ENCODE assay signal across 24 cellular contexts in genomic region chr3:189360291-189360690, GRCh38.
A peak's percentile ranks its signal among the peaks of the same experiment; 100 is the strongest.
DNase-seq lines count a peak whose midpoint lies in the region; ATAC-seq, FAIRE-seq and TF ChIP-seq lines count a peak whose summit lies in the region.
"Had no signal": no experiment of that assay in that cellular context is flagged by ENCODE, and none has a peak within 500 bp of the region (broad histone marks: within the 10 kb centered on the region; RNA-seq: fewer than 3 reads in every experiment).

No MANE protein-coding gene starts in this region.

- CTCF ChIA-PET in RWPE1 (lab: Yijun Ruan, JAX) (interaction anchor here (0.5 kb wide), 1 partner anchor 158 kb away, joined by 3 read pairs; no protein-coding TSS in a partner anchor), H1 (lab: Charles Lee; ENCODE audit: partially characterized antibody) (no interaction called here), SK-N-SH (lab: Yijun Ruan, JAX) (no interaction called here)

- H3K4me3 ChIP-seq in H1 (ENCODE audit: extremely low read depth in 1 of 4, insufficient read depth in 2 of 4, low read depth in 3 of 4, low read length in 4 of 4) (no peak overlapping the region), thoracic aorta (no peak overlapping the region), SK-N-SH (ENCODE audit: low read depth in 2 of 2, low read length in 1 of 2) (no peak overlapping the region)
- H3K4me3 ChIP-seq: GM12878 had no signal

- H3K79me1 ChIP-seq in H1 (ENCODE audit: low read depth, low read length): no peaks in the 10 kb centered on the region

- TF ChIP-seq CTCF in RWPE1 (conservative IDR thresholded peaks at IDR 0.05; ENCODE audit: low read depth) (no peak), H1 (IDR thresholded peaks at IDR 0.05; ENCODE audit: control extremely low read depth in 1 of 3, insufficient read depth in 1 of 3, low read depth in 1 of 3, low read length in 3 of 3) (no peak), nephron (IDR thresholded peaks at IDR 0.05; ENCODE audit: unreplicated experiment in 3 of 3) (no peak), thoracic aorta (IDR thresholded peaks at IDR 0.05) (no peak), SK-N-SH (IDR thresholded peaks at IDR 0.05) (no peak)

- H3K79me2 ChIP-seq in H1 (ENCODE audit: control insufficient read depth in 1 of 2, insufficient read depth in 2 of 2, low read length in 2 of 2): no peaks in the 10 kb centered on the region
- no peaks in the 10 kb centered on the region for H3K79me2 ChIP-seq in SK-N-SH (ENCODE audit: insufficient read depth)

- H3K36me3 Mint-ChIP-seq in nephron (ENCODE audit: low read depth): no peaks in the 10 kb centered on the region
- H3K36me3 Mint-ChIP-seq: CD8-positive, alpha-beta T cell had no signal

- H4K5ac ChIP-seq in H1 (ENCODE audit: insufficient read length, low read depth, low read length): no peak overlapping the region

- no peak overlapping the region for H4K8ac ChIP-seq in H1 (ENCODE audit: extremely low read depth, insufficient read depth, low read length)

- POLR2A ChIA-PET in RWPE1 (lab: Yijun Ruan, JAX; ENCODE audit: low non-redundant PET): no interaction called here
- POLR2A ChIA-PET in H1 (lab: Charles Lee; ENCODE audit: partially characterized antibody): interaction anchor here (1.4 kb wide), 1 partner anchor 10 kb away, joined by 3 read pairs; no protein-coding TSS in a partner anchor
- POLR2A ChIA-PET in SK-N-SH (lab: Yijun Ruan, JAX): no interaction called here

- H3K4me3 Mint-ChIP-seq in nephron: no peak overlapping the region
- H3K4me3 Mint-ChIP-seq: CD8-positive, alpha-beta T cell had no signal

- DNase-seq in RWPE1 (ENCODE audit: low spot score): no peak
- DNase-seq in H1 (ENCODE audit: low read depth in 1 of 2, low spot score in 2 of 2): no peak
- DNase-seq in thoracic aorta (ENCODE audit: low spot score): no peak
- DNase-seq in activated effector memory CD4-positive, alpha-beta T cell treated with Interleukin-2 at 50 U/mL for 16 hours: no peak
- DNase-seq in SK-N-SH: no peak
- DNase-seq: C1 segment of cervical spinal cord; Caco-2; CD8-positive, alpha-beta T cell; Karpas-422; MV-4-11; NCI-H1105; NCI-H146; NCI-H1930; NCI-H446; NCI-H524 treated with DMSO at 0.1 percent for 48 hours; NCI-H774 had no signal

- peaks cover 51% of the 10 kb centered on the region for H3K4me1 Mint-ChIP-seq in nephron

- H3K27me3 ChIP-seq in H1 (replicated peaks in 1 of 4; ENCODE audit: control insufficient read depth in 3 of 4, extremely low read depth in 1 of 4, insufficient read depth in 3 of 4, low read length in 3 of 4) (no peaks in the 10 kb centered on the region), thoracic aorta (replicated peaks; ENCODE audit: insufficient read depth) (no peaks in the 10 kb centered on the region), SK-N-SH (ENCODE audit: insufficient read depth) (no peaks in the 10 kb centered on the region; the same call in 1 of the 2 replicates)

- ATAC-seq in thoracic aorta (ENCODE audit: insufficient number of reproducible peaks, low FRiP score, low read depth): peak; percentile 50
- no peak for ATAC-seq in HG03039 (IDR thresholded peaks at IDR 0.05; ENCODE audit: unreplicated experiment)
- ATAC-seq: CD8-positive, alpha-beta T cell; GM12878; HCT116; HepG2 had no signal

- FAIRE-seq in H1 (lab: Jason Lieb, UNC): no peak
- FAIRE-seq: A204.1, G401.6, GM12878, HepG2, RCC 7860 had no signal

- no peaks in the 10 kb centered on the region; the same call in 1 of the 2 replicates for H3K23me2 ChIP-seq in H1 (ENCODE audit: low read depth, low read length)

- H4K91ac ChIP-seq in H1 (replicated peaks; ENCODE audit: insufficient read length, low read length): no peak overlapping the region

- H3K4me2 ChIP-seq in H1 (ENCODE audit: insufficient read depth in 1 of 2, low read depth in 2 of 2, low read length in 2 of 2) (no peak overlapping the region), SK-N-SH (no peak overlapping the region)

- H3K9me3 ChIP-seq in H1 (ENCODE audit: insufficient read depth in 2 of 2, low read depth in 1 of 2, low read length in 1 of 2) (no peaks in the 10 kb centered on the region), thoracic aorta (no peaks in the 10 kb centered on the region), SK-N-SH (no peaks in the 10 kb centered on the region)
- H3K9me3 ChIP-seq: Caco-2 had no signal

- no peak overlapping the region for H2AFZ ChIP-seq in H1 (ENCODE audit: low read length)
- H2AFZ ChIP-seq in SK-N-SH (ENCODE audit: low read depth): no peak overlapping the region

- H3K36me3 ChIP-seq in H1 (ENCODE audit: control insufficient read depth in 2 of 4, insufficient read depth in 4 of 4, low read length in 3 of 4) (no peaks in the 10 kb centered on the region), thoracic aorta (no peaks in the 10 kb centered on the region), SK-N-SH (replicated peaks in 1 of 2; ENCODE audit: control insufficient read depth in 1 of 2, insufficient read depth in 2 of 2, low read length in 1 of 2) (no peaks in the 10 kb centered on the region)

- TF ChIP-seq EP300 in H1 (IDR thresholded peaks at IDR 0.05; ENCODE audit: borderline replicate concordance in 1 of 2, low read depth in 2 of 2, low read length in 2 of 2): no peak
- no peak for TF ChIP-seq EP300 in SK-N-SH (IDR thresholded peaks at IDR 0.05; ENCODE audit: borderline replicate concordance in 1 of 2, low read depth in 1 of 2, low read length in 1 of 2)

- no peak overlapping the region for H2BK5ac ChIP-seq in H1 (ENCODE audit: low read depth, low read length)

- TF ChIP-seq POLR2A in H1 (IDR thresholded peaks at IDR 0.05; ENCODE audit: control extremely low read depth in 1 of 2, low read depth in 2 of 2, low read length in 2 of 2): no peak

- H3K18ac ChIP-seq in H1 (ENCODE audit: extremely low read depth, low read length): no peak overlapping the region

- no peak overlapping the region for H2BK120ac ChIP-seq in H1 (replicated peaks; ENCODE audit: low read depth, low read length)

- no peak overlapping the region for H3K56ac ChIP-seq in H1 (replicated peaks; ENCODE audit: insufficient read length, low read depth, low read length)

- no peak overlapping the region for H3K4ac ChIP-seq in H1 (replicated peaks; ENCODE audit: insufficient read length, low read depth, low read length)

- peaks cover 0 to 5% (median under 1%) of the 10 kb centered on the region in 4 experiments; a peak in 4 of 7 replicates for H3K4me1 ChIP-seq in H1 (replicated peaks in 1 of 4; ENCODE audit: control insufficient read depth in 3 of 4, insufficient read depth in 4 of 4, low read length in 3 of 4)
- H3K4me1 ChIP-seq in thoracic aorta (ENCODE audit: control insufficient read depth in 1 of 2, low read depth in 2 of 2): peaks cover 11 to 51% of the 10 kb centered on the region in 2 donors
- H3K4me1 ChIP-seq in SK-N-SH (ENCODE audit: control insufficient read depth in 1 of 2, insufficient read depth in 2 of 2, low read depth in 1 of 2, low read length in 1 of 2): no peaks in the 10 kb centered on the region

- H3K27ac ChIP-seq in RWPE1: peak overlapping the region; percentile 10; the same call in 1 of the 2 replicates
- H3K27ac ChIP-seq in H1 (ENCODE audit: low read depth, low read length): no peak overlapping the region
- H3K27ac ChIP-seq in thoracic aorta: peak overlapping the region; percentile 18 to 38
- H3K27ac ChIP-seq in SK-N-SH (ENCODE audit: low read depth in 2 of 2, low read length in 1 of 2): no peak overlapping the region

- no peak overlapping the region for H2BK20ac ChIP-seq in H1 (ENCODE audit: low read length)

- no peak overlapping the region for H3K23ac ChIP-seq in H1 (ENCODE audit: insufficient read length)

- no peak overlapping the region for H2BK15ac ChIP-seq in H1 (ENCODE audit: low read length)

- H3K9ac ChIP-seq in H1 (replicated peaks in 1 of 4; ENCODE audit: extremely low read depth in 1 of 4, low read depth in 3 of 4, low read length in 3 of 4) (no peak overlapping the region), SK-N-SH (no peak overlapping the region)

- no peaks in the 10 kb centered on the region for H3K9me2 ChIP-seq in SK-N-SH

- 0 out of 2 replicates have a peak overlapping the region, but pooled peaks have one; percentile 53 for H2AK5ac ChIP-seq in H1 (ENCODE audit: low read depth, low read length)

- no peaks in the 10 kb centered on the region for H3K9me3 Mint-ChIP-seq in nephron
- H3K9me3 Mint-ChIP-seq: CD8-positive, alpha-beta T cell had no signal

- TF ChIP-seq RAD21 in H1 (IDR thresholded peaks at IDR 0.05 in 1 of 2, conservative IDR thresholded peaks at IDR 0.05 in 1 of 2; ENCODE audit: low read depth in 2 of 2, low read length in 2 of 2) (no peak), SK-N-SH (IDR thresholded peaks at IDR 0.05; ENCODE audit: low read length) (no peak)

- no peaks in the 10 kb centered on the region for H3K27me3 Mint-ChIP-seq in nephron (ENCODE audit: low read depth)

- WGBS in H1 (ENCODE audit: extremely low coverage in 1 of 2, insufficient coverage in 1 of 2, insufficient read length in 1 of 2, insufficient replicate concordance in 2 of 2, low coverage in 1 of 2, low lambda C conversion rate in 2 of 2, missing lambda C conversion rate in 1 of 2), 2 experiments: 93% methylated on average over 5 of the region's 5 CpGs; no CpG with 5 or more reads in 1 of the 2 experiments
- WGBS in SK-N-SH (ENCODE audit: low lambda C conversion rate): 6% methylated on average over 5 of the region's 5 CpGs

- H4K20me1 ChIP-seq in H1 (replicated peaks in 1 of 2; ENCODE audit: control insufficient read depth in 1 of 2, insufficient read depth in 2 of 2, low read length in 2 of 2) (no peaks in the 10 kb centered on the region), SK-N-SH (ENCODE audit: insufficient read depth) (no peaks in the 10 kb centered on the region)

- no peaks in the 10 kb centered on the region for H3F3A ChIP-seq in SK-N-SH (replicated peaks; ENCODE audit: insufficient read depth)

- H2BK12ac ChIP-seq in H1 (ENCODE audit: low read depth, low read length): no peak overlapping the region

- peak overlapping the region in 2 of 3 experiments; percentile 28 to 52 for H3K27ac Mint-ChIP-seq in nephron
- H3K27ac Mint-ChIP-seq: CD8-positive, alpha-beta T cell had no signal

- no peak overlapping the region for H3K14ac ChIP-seq in H1 (ENCODE audit: insufficient read length)

TF ChIP-seq in H1, 55 proteins besides CTCF, POLR2A, EP300 and RAD21:
- TF ChIP-seq RXRA (IDR thresholded peaks at IDR 0.05; ENCODE audit: insufficient read depth, low read depth, low read length) (no peak), SP1 (IDR thresholded peaks at IDR 0.05; ENCODE audit: low read depth, low read length) (no peak), ASH2L (IDR thresholded peaks at IDR 0.05; ENCODE audit: low read length) (no peak)

Comparison
In these comparisons a context has a peak if more than half of its experiments do, and no peak if none do; other contexts are left out.
1. H3K27ac ChIP-seq: peak in RWPE1 (single experiment) and thoracic aorta (2 of 2); none in H1 (single experiment) and SK-N-SH (0 of 2).